Comparison of ENCODE assay signal across 16 cellular contexts in the genomic region with DNA sequence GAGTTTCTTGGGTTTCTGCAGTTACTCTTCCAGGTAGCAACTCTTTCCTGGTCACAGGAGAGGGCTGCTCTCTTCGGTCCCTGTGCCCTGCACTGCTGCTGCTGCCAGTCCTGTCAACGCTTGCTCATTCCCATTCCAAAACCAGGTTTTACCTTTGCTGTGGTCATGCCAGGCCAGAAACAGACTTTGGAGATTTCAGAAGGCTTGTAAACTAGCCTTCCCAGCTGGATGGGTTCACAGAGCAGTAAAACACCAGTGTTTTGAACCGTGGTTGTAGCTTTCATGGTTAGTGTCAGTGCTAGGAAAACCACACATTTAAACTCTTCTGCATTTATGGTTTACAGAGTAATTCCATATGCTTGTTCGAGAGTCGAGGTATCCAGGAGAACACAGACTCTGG. TPM values are rescaled to one million over a fixed set of nuclear protein-coding genes. Genes with fewer than 3 reads are reported as not detected.
DNase-seq lines count a peak whose midpoint lies in the region; ATAC-seq and TF ChIP-seq lines count a peak whose summit lies in the region.
"Had no signal": no experiment of that assay in that cellular context is flagged by ENCODE, and none has a peak within 500 bp of the region (broad histone marks: within the 10 kb centered on the region; RNA-seq: fewer than 3 reads in every experiment).

No MANE protein-coding gene starts in this region.

- no peak overlapping the region for H3K4me3 ChIP-seq in right cardiac atrium (ENCODE audit: low read length)
- no peak overlapping the region for H3K4me3 ChIP-seq in mucosa of descending colon
- no peak overlapping the region for H3K4me3 ChIP-seq in transverse colon
- H3K4me3 ChIP-seq: MG63 had no signal

- H3K4me3 Mint-ChIP-seq in WTC11 = no peak overlapping the region
- H3K4me3 Mint-ChIP-seq: HFFc6 had no signal

- TF ChIP-seq CTCF in WTC11 (IDR thresholded peaks at IDR 0.05) = no peak
- TF ChIP-seq CTCF in mucosa of descending colon (IDR thresholded peaks at IDR 0.05) = no peak
- no peak for TF ChIP-seq CTCF in transverse colon (IDR thresholded peaks at IDR 0.05)

- H3K27me3 ChIP-seq in right cardiac atrium (ENCODE audit: control insufficient read depth, insufficient read depth) (no peaks in the 10 kb centered on the region), transverse colon (no peaks in the 10 kb centered on the region)
- H3K27me3 ChIP-seq: MG63 had no signal

- no peak for TF ChIP-seq EP300 in transverse colon (IDR thresholded peaks at IDR 0.05; ENCODE audit: low read depth)

- H3K4me1 ChIP-seq in right cardiac atrium (ENCODE audit: control insufficient read depth, insufficient read depth, low read length) (peaks cover 11% of the 10 kb centered on the region), mucosa of descending colon (ENCODE audit: low read depth) (peaks cover 39% of the 10 kb centered on the region), transverse colon (peaks cover 5 to 44% (median 26%) of the 10 kb centered on the region in 4 donors)

- CTCF ChIA-PET in WTC11 (lab: Charles Lee) = interaction anchor here (1.1 kb wide), 1 partner anchor 20 kb away, joined by 3 read pairs; no protein-coding TSS in a partner anchor

- H3K36me3 ChIP-seq in mucosa of descending colon (ENCODE audit: low read depth) (no peaks in the 10 kb centered on the region), transverse colon (peaks cover 0 to 10% (median 1%) of the 10 kb centered on the region in 4 donors)

- intact Hi-C loops in left ventricle myocardium superior (cut with micrococcal nuclease) (no loop called here), right cardiac atrium (cut with DNase I) (no loop called here), mucosa of descending colon (cut with DNase I, micrococcal nuclease) (no loop called here), transverse colon (cut with DNase I; ENCODE audit: low total_unique reads) (no loop called here)

- H3K4me1 Mint-ChIP-seq in WTC11 = peaks cover 2% of the 10 kb centered on the region; the same call in 1 of the 2 replicates

- H3K36me3 Mint-ChIP-seq in WTC11 = peaks cover 23% of the 10 kb centered on the region

- H3K27me3 Mint-ChIP-seq in WTC11 (ENCODE audit: low read depth) = no peaks in the 10 kb centered on the region; the same call in 1 of the 2 replicates

- DNase-seq in left ventricle myocardium superior (no peak), right cardiac atrium (no peak), WTC11 (ENCODE audit: low spot score) (no peak), mucosa of descending colon (no peak), transverse colon (no peak)
- DNase-seq: DMS79 treated with DMSO at 0.1 percent for 48 hours, HFFc6, MG63, NCI-H1092 treated with DMSO at 0.1 percent for 48 hours, NCI-H1694, NCI-H69, SHP77 had no signal

- WGBS in right cardiac atrium = 73% methylated on average over 5 of the region's 5 CpGs
- WGBS in transverse colon (ENCODE audit: low coverage in 1 of 2), 2 donors = 55 to 67% methylated on average over 1 to 5 of the region's 5 CpGs

- POLR2A ChIA-PET in WTC11 (lab: Charles Lee) = no interaction called here

- H3K9me3 Mint-ChIP-seq in WTC11 = peaks cover 11% of the 10 kb centered on the region; the same call in 1 of the 2 replicates
- H3K9me3 Mint-ChIP-seq: HFFc6 had no signal

- ATAC-seq in left ventricle myocardium superior (peak; percentile 44), right cardiac atrium (no peak), WTC11 (no peak), mucosa of descending colon (peak; percentile 9), HG02885 (IDR thresholded peaks at IDR 0.05; ENCODE audit: poor library complexity, unreplicated experiment) (no peak), GM19035 (IDR thresholded peaks at IDR 0.05; ENCODE audit: unreplicated experiment) (no peak), esophagus mucosa (no peak)

- H3K27ac ChIP-seq in right cardiac atrium (ENCODE audit: low read length) (no peak overlapping the region), transverse colon (peak overlapping the region in 3 of 4 donors; percentile 29 to 66 (median 59))
- H3K27ac ChIP-seq: KMS-11 had no signal

- in situ Hi-C loops in transverse colon (cut with MboI; ENCODE audit: low pct_ligation_motif_present in 1 of 4, low pct_unique_long_range_greater_than_20kb in 1 of 4, low sequenced_read_pairs in 3 of 4) = no loop called here

- no peak for TF ChIP-seq POLR2A in transverse colon (IDR thresholded peaks at IDR 0.05)

- H3K9me3 ChIP-seq in right cardiac atrium (ENCODE audit: control insufficient read depth, low read length) = no peaks in the 10 kb centered on the region
- H3K9me3 ChIP-seq in mucosa of descending colon = no peaks in the 10 kb centered on the region
- no peaks in the 10 kb centered on the region for H3K9me3 ChIP-seq in transverse colon
- H3K9me3 ChIP-seq: MG63 had no signal

- no peak overlapping the region; the same call in 1 of the 2 replicates for H3K27ac Mint-ChIP-seq in WTC11
- H3K27ac Mint-ChIP-seq: HFFc6 had no signal

TF ChIP-seq in WTC11, 78 proteins besides CTCF, POLR2A, EP300 and RAD21:
- no peak for TF ChIP-seq CREM (CRISPR knock-in tag; IDR thresholded peaks at IDR 0.05)
- TF ChIP-seq, protein P1, sequence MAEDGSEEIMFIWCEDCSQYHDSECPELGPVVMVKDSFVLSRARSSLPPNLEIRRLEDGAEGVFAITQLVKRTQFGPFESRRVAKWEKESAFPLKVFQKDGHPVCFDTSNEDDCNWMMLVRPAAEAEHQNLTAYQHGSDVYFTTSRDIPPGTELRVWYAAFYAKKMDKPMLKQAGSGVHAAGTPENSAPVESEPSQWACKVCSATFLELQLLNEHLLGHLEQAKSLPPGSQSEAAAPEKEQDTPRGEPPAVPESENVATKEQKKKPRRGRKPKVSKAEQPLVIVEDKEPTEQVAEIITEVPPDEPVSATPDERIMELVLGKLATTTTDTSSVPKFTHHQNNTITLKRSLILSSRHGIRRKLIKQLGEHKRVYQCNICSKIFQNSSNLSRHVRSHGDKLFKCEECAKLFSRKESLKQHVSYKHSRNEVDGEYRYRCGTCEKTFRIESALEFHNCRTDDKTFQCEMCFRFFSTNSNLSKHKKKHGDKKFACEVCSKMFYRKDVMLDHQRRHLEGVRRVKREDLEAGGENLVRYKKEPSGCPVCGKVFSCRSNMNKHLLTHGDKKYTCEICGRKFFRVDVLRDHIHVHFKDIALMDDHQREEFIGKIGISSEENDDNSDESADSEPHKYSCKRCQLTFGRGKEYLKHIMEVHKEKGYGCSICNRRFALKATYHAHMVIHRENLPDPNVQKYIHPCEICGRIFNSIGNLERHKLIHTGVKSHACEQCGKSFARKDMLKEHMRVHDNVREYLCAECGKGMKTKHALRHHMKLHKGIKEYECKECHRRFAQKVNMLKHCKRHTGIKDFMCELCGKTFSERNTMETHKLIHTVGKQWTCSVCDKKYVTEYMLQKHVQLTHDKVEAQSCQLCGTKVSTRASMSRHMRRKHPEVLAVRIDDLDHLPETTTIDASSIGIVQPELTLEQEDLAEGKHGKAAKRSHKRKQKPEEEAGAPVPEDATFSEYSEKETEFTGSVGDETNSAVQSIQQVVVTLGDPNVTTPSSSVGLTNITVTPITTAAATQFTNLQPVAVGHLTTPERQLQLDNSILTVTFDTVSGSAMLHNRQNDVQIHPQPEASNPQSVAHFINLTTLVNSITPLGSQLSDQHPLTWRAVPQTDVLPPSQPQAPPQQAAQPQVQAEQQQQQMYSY (CRISPR knock-in tag; IDR thresholded peaks at IDR 0.05) = peak; percentile 58; the same call in 1 of the 2 replicates

RNA-seq across cellular contexts. Expression of gene ARFGEF2, which starts 16.2 kb away (rescaled TPM):
- total RNA-seq in left ventricle myocardium superior = 44.9 TPM
- 10 to 100 TPM; 37.3 to 44.1 (median 38.5) TPM for total RNA-seq in right cardiac atrium
- 10.8 TPM for polyA plus RNA-seq in right cardiac atrium
- 17.3 to 20.9 TPM (median 17.7 TPM) in 3 replicates for total RNA-seq in WTC11 (2021)
- total RNA-seq in mucosa of descending colon = 10 to 100 TPM; 46.2 to 73.8 (median 68.0) TPM
- 10 to 100 TPM; 52.5 to 69.5 (median 68.5) TPM for total RNA-seq in transverse colon
- total RNA-seq in esophagus mucosa = 22.6 TPM

Comparison
In these comparisons a context has a peak if more than half of its experiments do, and no peak if none do; other contexts are left out.
1. ATAC-seq: peak in left ventricle myocardium superior (single experiment) and mucosa of descending colon (single experiment); none in right cardiac atrium (0 of 2), WTC11 (single experiment), HG02885 (single experiment), GM19035 (single experiment) and esophagus mucosa (single experiment).